ENCODE assay signal across 6 cellular contexts in the genomic region with DNA sequence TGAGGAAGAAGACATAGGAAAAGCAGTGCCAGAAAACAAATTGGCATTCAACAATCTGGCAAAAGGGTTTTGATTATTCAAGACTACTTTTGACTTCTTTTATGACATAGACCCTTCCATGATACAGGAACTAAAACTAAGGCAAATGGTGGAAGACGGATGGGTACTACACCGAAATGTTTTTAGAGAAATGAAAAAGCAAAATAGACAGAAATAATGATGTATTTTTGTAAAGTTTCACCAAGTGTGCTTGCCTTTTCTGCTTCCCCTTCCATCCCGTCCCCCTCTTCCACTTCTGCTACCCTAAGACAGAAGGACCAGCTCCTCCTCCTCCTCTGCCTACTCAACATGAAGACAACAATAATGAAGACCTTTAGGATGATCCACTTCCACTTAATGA. TPM values are rescaled to one million over a fixed set of nuclear protein-coding genes. Genes with fewer than 3 reads are reported as not detected.
DNase-seq lines count a peak whose midpoint lies in the region; ATAC-seq, FAIRE-seq and TF ChIP-seq lines count a peak whose summit lies in the region.
"Not testable (repeated sequence)": the region's sequence is repeated elsewhere in the genome, so short reads cannot be mapped to it uniquely, and the experiment has no call there.

No MANE protein-coding gene starts in this region.

- not testable (repeated sequence) for TF ChIP-seq POLR2A in GM12878 (IDR thresholded peaks at IDR 0.05; ENCODE audit: low read depth, low read length)

- 6% methylated on average over 3 of the region's 3 CpGs for WGBS in GM12878 (ENCODE audit: insufficient coverage, insufficient replicate concordance, low lambda C conversion rate, missing lambda C conversion rate)

- H3K27me3 Mint-ChIP-seq in naive B cell, result not testable (repeated sequence)

- H3K4me3 Mint-ChIP-seq in naive B cell, result peak overlapping the region in 7 of 8 donors; percentile 7 to 84 (median 48)

- H2AFZ ChIP-seq in GM12878 (ENCODE audit: control insufficient read depth, low read depth, low read length), result not testable (repeated sequence)

- not testable (repeated sequence) for TF ChIP-seq RAD21 in GM12878 (IDR thresholded peaks at IDR 0.05; ENCODE audit: insufficient read depth, low read depth, low read length)

- RAD21 ChIA-PET in GM12878 (lab: Charles Lee; ENCODE audit: unreplicated experiment), result not testable (repeated sequence)

- ATAC-seq in GM12878, result not testable (repeated sequence)
- ATAC-seq in naive B cell (ENCODE audit: low read depth in 2 of 2), result peak; percentile 45 to 55

- CTCF ChIA-PET in GM12878 (lab: Yijun Ruan, JAX), result not testable (repeated sequence)

- H3K4me1 Mint-ChIP-seq in naive B cell, result peaks cover 16 to 28% (median 22%) of the 10 kb centered on the region in 3 donors

- H3K36me3 Mint-ChIP-seq in naive B cell, result not testable (repeated sequence)

- intact Hi-C loops in GM12878 (cut with micrococcal nuclease; ENCODE audit: unreplicated experiment), result not testable (repeated sequence)

- H3K4me1 ChIP-seq in GM12878 (ENCODE audit: control insufficient read depth, insufficient read depth, low read length), result not testable (repeated sequence)

- peak; percentile 20 for FAIRE-seq in HTR-8/SVneo (lab: Jason Lieb, UNC)
- not testable (repeated sequence) for FAIRE-seq in GM12878 (lab: Jason Lieb, UNC)

- H3K27ac ChIP-seq in GM12878 (ENCODE audit: control insufficient read depth, insufficient read depth), result not testable (repeated sequence)

- H4K20me1 ChIP-seq in GM12878 (ENCODE audit: control insufficient read depth, insufficient read depth), result not testable (repeated sequence)

- H3K4me2 ChIP-seq in GM12878 (ENCODE audit: control insufficient read depth, insufficient read depth), result not testable (repeated sequence)

- not testable (repeated sequence) for H3K27me3 ChIP-seq in GM12878 (replicated peaks in 1 of 2; ENCODE audit: control insufficient read depth in 2 of 2, insufficient read depth in 2 of 2, low read length in 1 of 2)

- TF ChIP-seq CTCF in GM12878 (IDR thresholded peaks at IDR 0.05 in 2 of 3, conservative IDR thresholded peaks at IDR 0.05 in 1 of 3; ENCODE audit: control insufficient read depth in 2 of 3, extremely low read depth in 1 of 3, insufficient read depth in 1 of 3, low read depth in 3 of 3, low read length in 3 of 3), result not testable (repeated sequence)

- POLR2A ChIA-PET in GM12878 (lab: Charles Lee), result not testable (repeated sequence)

- H3K9me3 ChIP-seq in GM12878 (replicated peaks; ENCODE audit: control insufficient read depth, insufficient read depth, low read length), result not testable (repeated sequence)

- not testable (repeated sequence) for BruUV-seq in GM12878 (replicated peaks; lab: Mats Ljungman, UMichigan)

- peak overlapping the region; percentile 8 to 85 (median 72) for H3K27ac Mint-ChIP-seq in naive B cell

- DNase-seq in CD1c-positive myeloid dendritic cell (ENCODE audit: extremely low spot score), result peak; percentile 57
- not testable (repeated sequence) for DNase-seq in HTR-8/SVneo (ENCODE audit: insufficient read length, low spot score); GM12878 (ENCODE audit: low read depth, low spot score)
- peak; percentile 49 for DNase-seq in NOMO-1 treated with DMSO at 0.1 percent for 48 hours (lab: John Stamatoyannopoulos, UW; ENCODE audit: unreplicated experiment)
- DNase-seq in RPMI8226, result peak; percentile 64
- peak; percentile 60 for DNase-seq in naive B cell

- not testable (repeated sequence) for H3K9ac ChIP-seq in GM12878 (ENCODE audit: control insufficient read depth, insufficient read depth, low read length)

- not testable (repeated sequence) for H3K9me3 Mint-ChIP-seq in naive B cell

- SMC1A ChIA-PET in GM12878 (lab: Charles Lee; ENCODE audit: uncharacterized antibody, unreplicated experiment), result not testable (repeated sequence)

- H3K36me3 ChIP-seq in GM12878 (ENCODE audit: control insufficient read depth in 2 of 2, insufficient read depth in 2 of 2, low read length in 1 of 2), result not testable (repeated sequence)

- H3K4me3 ChIP-seq in GM12878, result not testable (repeated sequence)

- not testable (repeated sequence) for TF ChIP-seq EP300 in GM12878 (IDR thresholded peaks at IDR 0.05; ENCODE audit: borderline replicate concordance in 1 of 2, control insufficient read depth in 1 of 2, low read depth in 2 of 2, low read length in 2 of 2)

- in situ Hi-C loops in GM12878 (cut with MboI), result not testable (repeated sequence)

- H3K79me2 ChIP-seq in GM12878 (ENCODE audit: control insufficient read depth, insufficient read depth, low read length), result not testable (repeated sequence)

TF ChIP-seq in GM12878, 131 proteins besides CTCF, POLR2A, EP300 and RAD21:
- peak; percentile 77 for TF ChIP-seq SPI1 (IDR thresholded peaks at IDR 0.05; ENCODE audit: borderline replicate concordance, insufficient read depth, low read depth, low read length)

RNA-seq across cellular contexts. Expression of gene PARP8, which starts 53.4 kb away (rescaled TPM):
- total RNA-seq in GM12878 (2013; cell fraction: nucleolus; rRNA removed), result 266 and 283 TPM in 2 replicates
- 18.8 and 28.2 TPM in 2 replicates for total RNA-seq in GM12878 (2014; rRNA removed)
- 33.9 and 37.6 TPM in 2 replicates for total RNA-seq in GM12878 (2014; rRNA removed; fragmentation: Illumina TruSeq; extraction: Trizol)
- 34.5 and 37.0 TPM in 2 replicates for total RNA-seq in GM12878 (2021)
- polyA plus RNA-seq in GM12878 (2011; ENCODE audit: low read depth), result 16.4 TPM
- 65.2 and 92.4 TPM in 2 replicates for polyA plus RNA-seq in GM12878 (2011; rRNA removed)
- 35.4 and 36.7 TPM in 2 replicates for polyA plus RNA-seq in GM12878 (2011; cell fraction: cytosol; rRNA removed)
- 80.6 and 103 TPM in 2 replicates for polyA plus RNA-seq in GM12878 (2011; cell fraction: nucleus; rRNA removed)
- 18.9 and 24.8 TPM in 2 replicates for polyA plus RNA-seq in GM12878 (2012)
- polyA plus RNA-seq in GM12878 (2014; fragmentation: Illumina TruSeq; extraction: Trizol), result 32.3 and 43.8 TPM in 2 replicates
- 10 to 100 TPM in 1 of 2 experiments, 1 to 10 TPM in 1; 9.1 to 11.9 TPM for polyA plus RNA-seq in GM12878 (2014; fragmentation: Nextera tagmentation; extraction: Ambion mirVana)
- polyA plus RNA-seq in GM12878 (2014; rRNA removed), result 21.7 and 23.4 TPM in 2 replicates
- polyA plus RNA-seq in GM12878 (2016; fragmentation: Nextera tagmentation; extraction: Ambion mirVana), result 10 to 100 TPM; 16.0 to 19.5 TPM
- polyA minus RNA-seq in GM12878 (2011; rRNA and poly(A)+ RNA removed), result 114 and 133 TPM in 2 replicates
- polyA minus RNA-seq in GM12878 (2011; cell fraction: cytosol; rRNA and poly(A)+ RNA removed), result 23.8 and 24.2 TPM in 2 replicates
- polyA minus RNA-seq in GM12878 (2011; cell fraction: nucleus; rRNA and poly(A)+ RNA removed), result 185 and 276 TPM in 2 replicates
- polyA plus RNA-seq in naive B cell (ENCODE audit: low read depth in 6 of 6), result 10 to 100 TPM; 10.1 to 63.7 (median 46.9) TPM
